15 cellular contexts compared by ENCODE assay signal in the genomic region with DNA sequence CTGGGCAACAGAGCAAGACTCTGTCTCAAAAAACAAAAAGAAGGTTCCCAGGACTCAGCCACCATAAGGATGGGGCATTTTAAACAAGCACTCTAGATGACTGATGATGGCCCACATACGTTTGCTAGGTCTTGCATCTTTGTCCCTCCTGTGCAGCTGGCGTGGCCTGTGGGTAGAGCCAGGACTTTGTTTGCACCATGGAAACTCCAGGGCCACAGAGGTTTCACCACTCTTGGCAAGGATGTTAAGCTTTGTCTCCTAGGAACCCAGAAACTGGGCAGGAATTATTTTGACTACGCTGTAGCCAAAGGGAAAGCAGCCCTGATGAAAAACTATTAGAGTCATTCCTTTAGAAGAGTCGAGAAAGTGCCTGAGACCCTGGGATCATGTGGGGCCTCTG. TPM values are rescaled to one million over a fixed set of nuclear protein-coding genes. Genes with fewer than 3 reads are reported as not detected.
DNase-seq lines count a peak whose midpoint lies in the region; ATAC-seq and TF ChIP-seq lines count a peak whose summit lies in the region.
"Had no signal": no experiment of that assay in that cellular context is flagged by ENCODE, and none has a peak within 500 bp of the region (broad histone marks: within the 10 kb centered on the region; RNA-seq: fewer than 3 reads in every experiment).

No MANE protein-coding gene starts in this region.

- intact Hi-C loops in adrenal gland (cut with DNase I), result no loop called here
- intact Hi-C loops in tibial artery (cut with DNase I; ENCODE audit: low total_unique reads), result no loop called here

- no peaks in the 10 kb centered on the region for H3K9me3 ChIP-seq in adrenal gland (replicated peaks in 1 of 3)
- H3K9me3 ChIP-seq in tibial artery, result no peaks in the 10 kb centered on the region
- H3K9me3 ChIP-seq: suprapubic skin had no signal

- WGBS in adrenal gland, 4 donors, result 41 to 75% (median 58%) methylated on average over 4 of the region's 4 CpGs

- peak; percentile 44 to 86 (median 77) for DNase-seq in adrenal gland
- DNase-seq in fibroblast of mammary gland (ENCODE audit: low read depth), result peak; percentile 43
- DNase-seq in midbrain (lab: John Stamatoyannopoulos, UW), result peak; percentile 65
- peak; percentile 76 to 85 for DNase-seq in tibial artery
- DNase-seq: activated T-cell treated with anti-CD3 and anti-CD28 coated beads for 4 hours, Calu3, H9, NCI-H1694 treated with DMSO at 0.1 percent for 48 hours had no signal

- H3K27me3 ChIP-seq in adrenal gland (no peaks in the 10 kb centered on the region), tibial artery (no peaks in the 10 kb centered on the region)
- H3K27me3 ChIP-seq: suprapubic skin had no signal

- H3K4me1 ChIP-seq in adrenal gland (replicated peaks in 1 of 2), result peaks cover 15 to 22% of the 10 kb centered on the region in 2 donors
- H3K4me1 ChIP-seq in tibial artery, result peaks cover 0 to 19% (median 6%) of the 10 kb centered on the region in 4 donors

- ATAC-seq in GM21360 (IDR thresholded peaks at IDR 0.05; ENCODE audit: unreplicated experiment) (no peak), HG02678 (IDR thresholded peaks at IDR 0.05; ENCODE audit: unreplicated experiment) (no peak), GM18867 (IDR thresholded peaks at IDR 0.05; ENCODE audit: unreplicated experiment) (no peak)
- ATAC-seq: GM12878, WTC11 had no signal

- no peak for TF ChIP-seq POLR2A in adrenal gland (IDR thresholded peaks at IDR 0.05)

- H3K4me3 ChIP-seq in adrenal gland, result no peak overlapping the region
- H3K4me3 ChIP-seq in fibroblast of mammary gland (ENCODE audit: control insufficient read depth, low read depth, low read length), result no peak overlapping the region
- H3K4me3 ChIP-seq in tibial artery, result no peak overlapping the region
- H3K4me3 ChIP-seq: GM12878, SK-N-MC, suprapubic skin had no signal

- TF ChIP-seq CTCF in adrenal gland (IDR thresholded peaks at IDR 0.05) (no peak), fibroblast of mammary gland (conservative IDR thresholded peaks at IDR 0.05; ENCODE audit: control insufficient read depth, insufficient read depth, low read depth, low read length) (no peak), tibial artery (IDR thresholded peaks at IDR 0.05) (no peak)

- no peaks in the 10 kb centered on the region for H3K36me3 ChIP-seq in adrenal gland (replicated peaks in 1 of 2)
- H3K36me3 ChIP-seq in tibial artery, result no peaks in the 10 kb centered on the region
- H3K36me3 ChIP-seq: suprapubic skin had no signal

- peak overlapping the region in 1 of 5 donors; percentile 52 for H3K27ac ChIP-seq in adrenal gland
- peak overlapping the region; percentile 57 to 59 for H3K27ac ChIP-seq in tibial artery
- H3K27ac ChIP-seq: SK-N-MC, suprapubic skin had no signal

RNA-seq across cellular contexts. Expression of gene CALM2, which starts 54.1 kb away (rescaled TPM):
- 100 to 1,000 TPM; 454 to 751 (median 594) TPM for total RNA-seq in adrenal gland
- 1,000 to 10,000 TPM in 1 of 3 donors, 100 to 1,000 TPM in 2; 452 to 1,243 (median 521) TPM for polyA plus RNA-seq in adrenal gland
